ENCODE assay signal across 8 cellular contexts in genomic region chr1:50977575-50978143, GRCh38. TPM values are rescaled to one million over a fixed set of nuclear protein-coding genes. Genes with fewer than 3 reads are reported as not detected.
DNase-seq lines count a peak whose midpoint lies in the region; ATAC-seq, FAIRE-seq and TF ChIP-seq lines count a peak whose summit lies in the region.

No MANE protein-coding gene starts in this region.

- no peak for TF ChIP-seq POLR2A in stomach (IDR thresholded peaks at IDR 0.05)

- H3K27ac ChIP-seq in colonic mucosa: peak overlapping the region; percentile 80
- H3K27ac ChIP-seq in left lung: peak overlapping the region; percentile 86 to 94
- H3K27ac ChIP-seq in stomach: peak overlapping the region; percentile 84 to 94 (median 89)

- FAIRE-seq in D721Med (lab: Jason Lieb, UNC): no peak

- H3K27me3 ChIP-seq in colonic mucosa (no peaks in the 10 kb centered on the region), left lung (peaks cover 0 to 62% of the 10 kb centered on the region in 2 donors), stomach (peaks cover 0 to 31% (median 13%) of the 10 kb centered on the region in 3 donors)

- H3K36me3 ChIP-seq in colonic mucosa (no peaks in the 10 kb centered on the region), left lung (no peaks in the 10 kb centered on the region), stomach (no peaks in the 10 kb centered on the region)

- no peak for TF ChIP-seq EP300 in stomach (IDR thresholded peaks at IDR 0.05)

- DNase-seq in D721Med (ENCODE audit: insufficient read length, low spot score): peak; percentile 23
- peak; percentile 53 for DNase-seq in SW480 (ENCODE audit: low spot score)
- peak; percentile 66 for DNase-seq in colonic mucosa
- peak; percentile 62 to 91 for DNase-seq in left lung
- DNase-seq in stomach: peak; percentile 57
- no peak for DNase-seq in 8988T

- peak; percentile 35 for ATAC-seq in GM19043 (IDR thresholded peaks at IDR 0.05; ENCODE audit: low read depth, unreplicated experiment)
- ATAC-seq in HG03280 (IDR thresholded peaks at IDR 0.05; ENCODE audit: unreplicated experiment): peak; percentile 56
- peak; percentile 87 for ATAC-seq in left lung

- H3K9ac ChIP-seq in colonic mucosa (ENCODE audit: low read depth in 2 of 2, low read length in 2 of 2): peak overlapping the region; percentile 87 to 93

- no peak for TF ChIP-seq CTCF in D721Med (IDR thresholded peaks at IDR 0.05; ENCODE audit: insufficient read depth, missing control alignments)
- no peak for TF ChIP-seq CTCF in colonic mucosa (IDR thresholded peaks at IDR 0.05)
- TF ChIP-seq CTCF in left lung (IDR thresholded peaks at IDR 0.05): no peak
- no peak for TF ChIP-seq CTCF in stomach (IDR thresholded peaks at IDR 0.05)

- WGBS in stomach, 5 donors: 0 to 2% (median 1%) methylated on average over 33 to 61 of the region's 63 CpGs

- H3K9me3 ChIP-seq in colonic mucosa (no peaks in the 10 kb centered on the region), left lung (no peaks in the 10 kb centered on the region), stomach (no peaks in the 10 kb centered on the region)

- H3K4me1 ChIP-seq in colonic mucosa (no peaks in the 10 kb centered on the region), left lung (peaks cover 0 to 9% of the 10 kb centered on the region in 2 donors), stomach (peaks cover 0 to 27% (median 18%) of the 10 kb centered on the region in 4 donors)

- H3K4me3 ChIP-seq in colonic mucosa (peak overlapping the region; percentile 71), left lung (peak overlapping the region; percentile 76 to 77), stomach (peak overlapping the region; percentile 76 to 97 (median 84))

- intact Hi-C loops in colonic mucosa (cut with DNase I) (no loop called here), left lung (cut with DNase I) (no loop called here), stomach (cut with DNase I; ENCODE audit: low total_unique reads) (no loop called here)

RNA-seq across cellular contexts. Expression of gene CDKN2C, which starts 7.6 kb away (rescaled TPM):
- total RNA-seq in colonic mucosa (10 to 100 TPM in 1 of 2 donors, 1 to 10 TPM in 1; 8.1 to 21.4 TPM), left lung (10 to 100 TPM; 12.3 to 16.4 TPM), stomach (10 to 100 TPM in 2 of 5 donors, 1 to 10 TPM in 3; 3.5 to 11.7 (median 9.4) TPM)
- polyA plus RNA-seq in stomach: 10 to 100 TPM in 2 of 3 donors, 1 to 10 TPM in 1; 9.7 to 14.1 (median 12.5) TPM

RNA-seq across cellular contexts. Expression of gene FAF1, which starts 17.6 kb away (rescaled TPM):
- total RNA-seq in colonic mucosa (10 to 100 TPM; 60.3 to 66.7 TPM), left lung (10 to 100 TPM; 47.4 to 58.3 TPM), stomach (100 to 1,000 TPM in 1 of 5 donors, 10 to 100 TPM in 4; 22.5 to 144 (median 61.0) TPM)
- polyA plus RNA-seq in stomach: 10 to 100 TPM; 20.1 to 27.8 (median 23.2) TPM

Comparison
In these comparisons a context has a peak if more than half of its experiments do, and no peak if none do; other contexts are left out.
1. ATAC-seq: peak in every context shown above with its lines; median percentile 87 in left lung; 56 in HG03280; 35 in GM19043.